8 cellular contexts compared by ENCODE assay signal in the genomic region with DNA sequence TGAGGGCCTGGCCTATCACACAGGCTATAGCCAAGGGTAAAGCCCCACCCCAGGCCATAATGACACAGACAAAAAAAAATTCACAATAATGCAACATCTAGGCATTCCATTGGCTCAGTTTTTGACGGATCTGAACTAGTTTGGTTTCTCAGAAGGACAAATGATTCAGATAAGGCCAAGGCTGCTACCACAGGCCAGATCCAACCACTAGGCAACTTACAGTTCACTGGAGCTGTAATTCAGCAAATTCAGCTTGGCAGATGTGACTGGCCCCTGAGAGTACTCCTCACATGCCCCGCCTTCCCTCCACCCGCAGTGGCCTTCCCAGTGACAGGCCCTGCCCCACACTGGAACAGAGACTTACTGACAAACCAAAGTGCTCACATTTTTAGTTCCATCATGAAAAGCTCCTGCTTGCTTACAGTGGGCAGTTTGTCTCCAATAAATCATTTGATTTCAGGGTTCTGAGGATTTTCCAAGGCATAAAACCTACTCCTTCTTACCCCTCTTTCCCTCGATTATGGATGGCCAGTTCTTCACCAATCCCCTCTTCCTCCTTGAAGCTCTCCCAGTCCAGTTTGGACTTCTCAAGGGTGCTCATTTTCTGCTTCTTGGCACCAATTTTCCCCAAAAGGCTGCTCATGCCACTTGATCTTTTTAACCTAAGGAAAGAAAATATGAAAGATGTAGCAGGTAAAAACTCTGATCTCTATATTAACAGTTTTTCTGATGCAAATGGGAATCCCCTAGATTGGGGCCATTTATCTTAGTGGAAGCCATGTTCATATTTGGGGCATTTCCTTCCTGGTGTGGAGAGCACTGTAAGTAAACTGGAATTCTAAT. TPM values are rescaled to one million over a fixed set of nuclear protein-coding genes. Genes with fewer than 3 reads are reported as not detected.
A peak's percentile ranks its signal among the peaks of the same experiment; 100 is the strongest.
DNase-seq lines count a peak whose midpoint lies in the region; ATAC-seq, FAIRE-seq and TF ChIP-seq lines count a peak whose summit lies in the region.
"Had no signal": no experiment of that assay in that cellular context is flagged by ENCODE, and none has a peak within 500 bp of the region (broad histone marks: within the 10 kb centered on the region; RNA-seq: fewer than 3 reads in every experiment).

No MANE protein-coding gene starts in this region.

- ATAC-seq in HG02938 (IDR thresholded peaks at IDR 0.05; ENCODE audit: unreplicated experiment) = no peak
- ATAC-seq in HG03460 (IDR thresholded peaks at IDR 0.05; ENCODE audit: unreplicated experiment) = no peak

- H3K27ac ChIP-seq in adrenal gland (peak overlapping the region; percentile 79 to 96 (median 93)), small intestine (ENCODE audit: low read depth in 1 of 2, low read length in 1 of 2) (peak overlapping the region; percentile 94 to 97)

- H3K36me3 ChIP-seq in adrenal gland (replicated peaks in 1 of 2) = peaks cover 0 to 16% of the 10 kb centered on the region in 2 donors
- H3K36me3 ChIP-seq in small intestine (ENCODE audit: control insufficient read depth in 2 of 2, insufficient read depth in 2 of 2, low read length in 2 of 2) = peaks cover 4 to 9% of the 10 kb centered on the region in 2 donors

- 23 to 45% (median 36%) methylated on average over 4 of the region's 4 CpGs for WGBS in adrenal gland, 4 donors
- 28 to 53% (median 47%) methylated on average over 4 of the region's 4 CpGs for WGBS in small intestine, 3 donors

- H3K27me3 ChIP-seq in adrenal gland = no peaks in the 10 kb centered on the region
- H3K27me3 ChIP-seq in small intestine (ENCODE audit: control insufficient read depth in 2 of 2, insufficient read depth in 2 of 2, low read length in 2 of 2) = no peaks in the 10 kb centered on the region

- H3K9me3 ChIP-seq in adrenal gland (replicated peaks in 1 of 3) (no peaks in the 10 kb centered on the region), small intestine (ENCODE audit: control insufficient read depth, low read depth) (no peaks in the 10 kb centered on the region)

- TF ChIP-seq POLR2A in adrenal gland (IDR thresholded peaks at IDR 0.05) = peak in 1 of 2 donors; percentile 52

- intact Hi-C loops in adrenal gland (cut with DNase I) = no loop called here

- H3K4me3 ChIP-seq in adrenal gland = no peak overlapping the region
- peak overlapping the region in 1 of 2 donors; percentile 7 for H3K4me3 ChIP-seq in small intestine (ENCODE audit: low read depth in 1 of 2, low read length in 2 of 2)

- FAIRE-seq in small intestine (lab: Jason Lieb, UNC) = no peak

- peak in 4 of 6 experiments; percentile 21 to 47 (median 28) for TF ChIP-seq CTCF in adrenal gland (IDR thresholded peaks at IDR 0.05)

- peak; percentile 57 for DNase-seq in HT-29 (ENCODE audit: low spot score)
- DNase-seq in adrenal gland = peak; percentile 88 to 98 (median 97)
- DNase-seq in hippocampal formation (lab: John Stamatoyannopoulos, UW) = peak; percentile 41 to 65
- peak; percentile 79 for DNase-seq in small intestine
- DNase-seq in DMS114 treated with DMSO at 0.1 percent for 48 hours (lab: John Stamatoyannopoulos, UW; ENCODE audit: unreplicated experiment) = no peak
- DNase-seq: activated B cell treated with CpG ODN at 0.5 μM for 24 hours had no signal

- H3K4me1 ChIP-seq in adrenal gland (replicated peaks in 1 of 2) (peaks cover 19 to 27% of the 10 kb centered on the region in 2 donors), small intestine (ENCODE audit: control insufficient read depth in 2 of 2, insufficient read depth in 1 of 2, low read depth in 1 of 2, low read length in 1 of 2) (peaks cover 8 to 12% of the 10 kb centered on the region in 2 donors)

RNA-seq across cellular contexts. Expression of a gene that starts 53.3 kb away (rescaled TPM):
- 230 and 270 TPM in 2 replicates for total RNA-seq in HT-29 (2014; rRNA removed; shearing (Covaris generic))
- 10 to 100 TPM; 55.4 to 74.9 (median 66.8) TPM for total RNA-seq in adrenal gland
- polyA plus RNA-seq in adrenal gland (10 to 100 TPM; 10.2 to 87.7 (median 54.3) TPM), small intestine (100 to 1,000 TPM in 1 of 3 donors, 10 to 100 TPM in 2; 61.1 to 105 (median 94.2) TPM)
- total RNA-seq: activated B cell treated with CpG ODN at 0.5 μM for 24 hours had no signal
